16 cellular contexts compared by ENCODE assay signal in the genomic region with DNA sequence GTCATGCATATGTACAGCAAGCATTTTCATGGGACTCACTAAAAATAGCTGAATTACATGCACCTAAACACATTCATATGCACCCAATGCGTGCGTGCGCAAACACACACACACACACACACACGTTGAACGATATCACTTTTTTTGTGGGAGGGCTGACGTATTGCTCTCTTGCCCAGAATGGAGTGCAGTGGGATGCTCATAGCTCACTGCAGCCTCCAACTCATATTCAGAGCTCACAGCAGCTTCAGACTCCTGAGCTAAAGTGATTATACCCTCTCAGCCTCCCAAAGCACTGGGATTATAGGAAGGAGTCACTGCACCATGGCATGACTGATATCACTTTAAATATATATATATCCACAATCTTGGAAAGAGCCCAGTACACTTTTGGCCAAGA.
DNase-seq lines count a peak whose midpoint lies in the region; ATAC-seq lines count a peak whose summit lies in the region.
"Had no signal": no experiment of that assay in that cellular context is flagged by ENCODE, and none has a peak within 500 bp of the region (broad histone marks: within the 10 kb centered on the region; RNA-seq: fewer than 3 reads in every experiment).

No MANE protein-coding gene starts in this region.

- H3K4me1 Mint-ChIP-seq in CD4-positive, alpha-beta memory T cell, result peaks cover 0 to 2% (median 0%) of the 10 kb centered on the region in 4 donors
- H3K4me1 Mint-ChIP-seq: H9 had no signal

- no peaks in the 10 kb centered on the region for H3K27me3 ChIP-seq in CD4-positive, alpha-beta memory T cell (ENCODE audit: insufficient read depth, low read length)

- H3K27me3 Mint-ChIP-seq in CD4-positive, alpha-beta memory T cell, result no peaks in the 10 kb centered on the region

- DNase-seq in NCI-H748 (lab: John Stamatoyannopoulos, UW; ENCODE audit: unreplicated experiment) (peak; percentile 59), NCI-H748 treated with DMSO at 0.1 percent for 48 hours (lab: John Stamatoyannopoulos, UW) (no peak), COR-L47 (lab: John Stamatoyannopoulos, UW) (peak; percentile 72), NCI-H146 treated with DMSO at 0.1 percent for 48 hours (lab: John Stamatoyannopoulos, UW; ENCODE audit: unreplicated experiment) (peak; percentile 65), SHP77 treated with DMSO at 0.1 percent for 48 hours (lab: John Stamatoyannopoulos, UW) (peak; percentile 23), putamen (ENCODE audit: low spot score) (no peak)
- no peak for DNase-seq in CD4-positive, alpha-beta memory T cell
- DNase-seq: Calu3, H9, Kasumi-1, NCI-H1694, NCI-H510A treated with DMSO at 0.1 percent for 48 hours, SIG-M5, SW 1271 had no signal

- no peaks in the 10 kb centered on the region for H3K9me3 ChIP-seq in CD4-positive, alpha-beta memory T cell (ENCODE audit: control insufficient read depth in 1 of 2, low read length in 2 of 2)
- H3K9me3 ChIP-seq: A549 had no signal

- no peak overlapping the region for H3K4me3 Mint-ChIP-seq in CD4-positive, alpha-beta memory T cell
- H3K4me3 Mint-ChIP-seq: H9 had no signal

- no peak overlapping the region for H3K4me3 ChIP-seq in CD4-positive, alpha-beta memory T cell (ENCODE audit: low read length in 2 of 2)
- H3K4me3 ChIP-seq: A549 had no signal

- H3K36me3 ChIP-seq in CD4-positive, alpha-beta memory T cell (ENCODE audit: insufficient read depth, low read length), result no peaks in the 10 kb centered on the region

- H3K27ac ChIP-seq in CD4-positive, alpha-beta memory T cell (ENCODE audit: low read depth, low read length), result no peak overlapping the region
- H3K27ac ChIP-seq: A549 had no signal

- H3K36me3 Mint-ChIP-seq in CD4-positive, alpha-beta memory T cell, result no peaks in the 10 kb centered on the region

- H3K4me1 ChIP-seq in CD4-positive, alpha-beta memory T cell (ENCODE audit: insufficient read depth, low read length), result no peaks in the 10 kb centered on the region
- H3K4me1 ChIP-seq: A549 had no signal

- POLR2A ChIA-PET in CD4-positive, alpha-beta memory T cell (lab: Charles Lee; ENCODE audit: partially characterized antibody), result no interaction called here

- no peak for ATAC-seq in HG03039 (IDR thresholded peaks at IDR 0.05; ENCODE audit: unreplicated experiment)
- ATAC-seq: A549 had no signal

- no peak overlapping the region for H3K27ac Mint-ChIP-seq in CD4-positive, alpha-beta memory T cell
- H3K27ac Mint-ChIP-seq: H9 had no signal

- peaks cover 0 to 1% (median 0%) of the 10 kb centered on the region in 8 donors for H3K9me3 Mint-ChIP-seq in CD4-positive, alpha-beta memory T cell
- H3K9me3 Mint-ChIP-seq: H9 had no signal

- intact Hi-C loops in CD4-positive, alpha-beta memory T cell (cut with micrococcal nuclease), result no loop called here

- CTCF ChIA-PET in CD4-positive, alpha-beta memory T cell (lab: Charles Lee; ENCODE audit: partially characterized antibody), result no interaction called here

Comparison
In these comparisons a context has a peak if more than half of its experiments do, and no peak if none do; other contexts are left out.
1. DNase-seq: peak in NCI-H748 (single experiment), COR-L47 (single experiment), NCI-H146 treated with DMSO at 0.1 percent for 48 hours (single experiment) and SHP77 treated with DMSO at 0.1 percent for 48 hours (single experiment); none in NCI-H748 treated with DMSO at 0.1 percent for 48 hours (single experiment), putamen (single experiment) and CD4-positive, alpha-beta memory T cell (0 of 5).